7 cellular contexts compared by ENCODE assay signal in the genomic region with DNA sequence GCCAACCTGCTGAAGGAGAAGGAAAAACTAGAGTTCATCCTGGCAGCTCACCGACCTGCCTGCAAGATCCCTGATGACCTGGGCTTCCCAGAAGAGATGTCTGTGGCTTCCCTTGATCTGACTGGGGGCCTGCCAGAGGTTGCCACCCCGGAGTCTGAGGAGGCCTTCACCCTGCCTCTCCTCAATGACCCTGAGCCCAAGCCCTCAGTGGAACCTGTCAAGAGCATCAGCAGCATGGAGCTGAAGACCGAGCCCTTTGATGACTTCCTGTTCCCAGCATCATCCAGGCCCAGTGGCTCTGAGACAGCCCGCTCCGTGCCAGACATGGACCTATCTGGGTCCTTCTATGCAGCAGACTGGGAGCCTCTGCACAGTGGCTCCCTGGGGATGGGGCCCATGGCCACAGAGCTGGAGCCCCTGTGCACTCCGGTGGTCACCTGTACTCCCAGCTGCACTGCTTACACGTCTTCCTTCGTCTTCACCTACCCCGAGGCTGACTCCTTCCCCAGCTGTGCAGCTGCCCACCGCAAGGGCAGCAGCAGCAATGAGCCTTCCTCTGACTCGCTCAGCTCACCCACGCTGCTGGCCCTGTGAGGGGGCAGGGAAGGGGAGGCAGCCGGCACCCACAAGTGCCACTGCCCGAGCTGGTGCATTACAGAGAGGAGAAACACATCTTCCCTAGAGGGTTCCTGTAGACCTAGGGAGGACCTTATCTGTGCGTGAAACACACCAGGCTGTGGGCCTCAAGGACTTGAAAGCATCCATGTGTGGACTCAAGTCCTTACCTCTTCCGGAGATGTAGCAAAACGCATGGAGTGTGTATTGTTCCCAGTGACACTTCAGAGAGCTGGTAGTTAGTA. TPM values are rescaled to one million over a fixed set of nuclear protein-coding genes. Genes with fewer than 3 reads are reported as not detected.
DNase-seq lines count a peak whose midpoint lies in the region; ATAC-seq, FAIRE-seq and TF ChIP-seq lines count a peak whose summit lies in the region.

No MANE protein-coding gene starts in this region.

- FAIRE-seq in keratinocyte (lab: Jason Lieb, UNC), result no peak

- no peak overlapping the region for H3K27ac Mint-ChIP-seq in stimulated activated memory B cell treated with anti-CD40 and anti-IgM and Interleukin-4, amounts not matched to agents 10 μg/mL and 1 μg/mL and 100 μg/mL, for 72 hours

- peaks cover 9 to 19% of the 10 kb centered on the region in 2 experiments for H3K36me3 ChIP-seq in keratinocyte (ENCODE audit: control insufficient read depth in 2 of 2, extremely low read depth in 1 of 2, insufficient read depth in 2 of 2, low read length in 2 of 2)

- TF ChIP-seq CTCF in astrocyte of the cerebellum (IDR thresholded peaks at IDR 0.05; ENCODE audit: low read depth, low read length, missing control alignments), result no peak
- no peak for TF ChIP-seq CTCF in keratinocyte (optimal IDR thresholded peaks at IDR 0.05 in 1 of 3, IDR thresholded peaks at IDR 0.05 in 1 of 3, conservative IDR thresholded peaks at IDR 0.05 in 1 of 3; ENCODE audit: extremely low read depth in 1 of 3, insufficient read depth in 2 of 3, low read length in 3 of 3)

- peak overlapping the region; percentile 33 for H3K4me3 Mint-ChIP-seq in stimulated activated memory B cell treated with anti-CD40 and anti-IgM and Interleukin-4, amounts not matched to agents 10 μg/mL and 1 μg/mL and 100 μg/mL, for 72 hours

- H3K27me3 ChIP-seq in keratinocyte (ENCODE audit: control insufficient read depth, extremely low read depth, insufficient read depth, low read length), result no peaks in the 10 kb centered on the region

- peak overlapping the region; percentile 79 for H3K4me2 ChIP-seq in keratinocyte (ENCODE audit: control insufficient read depth, extremely low read depth, insufficient read depth, low read depth, low read length)

- H3K27me3 Mint-ChIP-seq in stimulated activated memory B cell treated with anti-CD40 and anti-IgM and Interleukin-4, amounts not matched to agents 10 μg/mL and 1 μg/mL and 100 μg/mL, for 72 hours, result peaks cover 60% of the 10 kb centered on the region

- no peak overlapping the region for H3K27ac ChIP-seq in keratinocyte (ENCODE audit: control insufficient read depth, insufficient read depth, low read length)

- peaks cover 37% of the 10 kb centered on the region for H3K4me1 Mint-ChIP-seq in stimulated activated memory B cell treated with anti-CD40 and anti-IgM and Interleukin-4, amounts not matched to agents 10 μg/mL and 1 μg/mL and 100 μg/mL, for 72 hours

- DNase-seq in astrocyte of the cerebellum (ENCODE audit: low read depth) (no peak), keratinocyte (ENCODE audit: low read depth, low spot score) (no peak), NK-92 (lab: John Stamatoyannopoulos, UW; ENCODE audit: unreplicated experiment) (no peak), COR-L47 (lab: John Stamatoyannopoulos, UW) (no peak), islet precursor cell (no peak)

- dilution Hi-C loops in keratinocyte (cut with MboI; ENCODE audit: extremely low pct_ligation_motif_present, low sequenced_read_pairs), result no loop called here

- H3K4me3 ChIP-seq in astrocyte of the cerebellum (ENCODE audit: low read depth, low read length) (peak overlapping the region; percentile 97), keratinocyte (ENCODE audit: control insufficient read depth in 2 of 3, extremely low read depth in 1 of 3, insufficient read depth in 2 of 3, low read depth in 1 of 3, low read length in 3 of 3) (peak overlapping the region in 1 of 3 experiments; percentile 88)

- H3K9me3 ChIP-seq in keratinocyte (ENCODE audit: control insufficient read depth, low read depth, low read length), result no peaks in the 10 kb centered on the region

- H3K4me1 ChIP-seq in keratinocyte (ENCODE audit: control insufficient read depth, extremely low read depth, insufficient read depth, low read length), result peaks cover 24% of the 10 kb centered on the region

- H3K79me2 ChIP-seq in keratinocyte (ENCODE audit: control insufficient read depth, insufficient read depth, low read length), result peaks cover 12% of the 10 kb centered on the region

- peaks cover 2% of the 10 kb centered on the region for H3K9me1 ChIP-seq in keratinocyte (ENCODE audit: control insufficient read depth, extremely low read depth, insufficient read depth, low read length)

- peaks cover 19% of the 10 kb centered on the region for H3K36me3 Mint-ChIP-seq in stimulated activated memory B cell treated with anti-CD40 and anti-IgM and Interleukin-4, amounts not matched to agents 10 μg/mL and 1 μg/mL and 100 μg/mL, for 72 hours

- in situ Hi-C loops in astrocyte of the cerebellum (cut with HindIII; ENCODE audit: low sequenced_read_pairs), result no loop called here

- no peaks in the 10 kb centered on the region for H3K9me3 Mint-ChIP-seq in stimulated activated memory B cell treated with anti-CD40 and anti-IgM and Interleukin-4, amounts not matched to agents 10 μg/mL and 1 μg/mL and 100 μg/mL, for 72 hours

- H3K9ac ChIP-seq in keratinocyte (ENCODE audit: control insufficient read depth, extremely low read depth, insufficient read depth, low read length), result peak overlapping the region; percentile 43

- H2AFZ ChIP-seq in keratinocyte (ENCODE audit: control insufficient read depth, low read length), result no peak overlapping the region

- peaks cover 23% of the 10 kb centered on the region for H4K20me1 ChIP-seq in keratinocyte (ENCODE audit: control insufficient read depth, extremely low read depth, insufficient read depth, low read length)

- ATAC-seq in stimulated activated memory B cell treated with anti-CD40 and anti-IgM and Interleukin-4, amounts not matched to agents 10 μg/mL and 1 μg/mL and 100 μg/mL, for 72 hours, result no peak

TF ChIP-seq in PFSK-1, 5 proteins besides CTCF, POLR2A, EP300 and RAD21:
- no peak for TF ChIP-seq FOXP2 (optimal IDR thresholded peaks at IDR 0.05; ENCODE audit: borderline replicate concordance, extremely low read depth, extremely low read length, insufficient read depth)
- no peak for TF ChIP-seq TAF1 (IDR thresholded peaks at IDR 0.05; ENCODE audit: borderline replicate concordance, insufficient read depth, low read length)
- TF ChIP-seq, protein P1, sequence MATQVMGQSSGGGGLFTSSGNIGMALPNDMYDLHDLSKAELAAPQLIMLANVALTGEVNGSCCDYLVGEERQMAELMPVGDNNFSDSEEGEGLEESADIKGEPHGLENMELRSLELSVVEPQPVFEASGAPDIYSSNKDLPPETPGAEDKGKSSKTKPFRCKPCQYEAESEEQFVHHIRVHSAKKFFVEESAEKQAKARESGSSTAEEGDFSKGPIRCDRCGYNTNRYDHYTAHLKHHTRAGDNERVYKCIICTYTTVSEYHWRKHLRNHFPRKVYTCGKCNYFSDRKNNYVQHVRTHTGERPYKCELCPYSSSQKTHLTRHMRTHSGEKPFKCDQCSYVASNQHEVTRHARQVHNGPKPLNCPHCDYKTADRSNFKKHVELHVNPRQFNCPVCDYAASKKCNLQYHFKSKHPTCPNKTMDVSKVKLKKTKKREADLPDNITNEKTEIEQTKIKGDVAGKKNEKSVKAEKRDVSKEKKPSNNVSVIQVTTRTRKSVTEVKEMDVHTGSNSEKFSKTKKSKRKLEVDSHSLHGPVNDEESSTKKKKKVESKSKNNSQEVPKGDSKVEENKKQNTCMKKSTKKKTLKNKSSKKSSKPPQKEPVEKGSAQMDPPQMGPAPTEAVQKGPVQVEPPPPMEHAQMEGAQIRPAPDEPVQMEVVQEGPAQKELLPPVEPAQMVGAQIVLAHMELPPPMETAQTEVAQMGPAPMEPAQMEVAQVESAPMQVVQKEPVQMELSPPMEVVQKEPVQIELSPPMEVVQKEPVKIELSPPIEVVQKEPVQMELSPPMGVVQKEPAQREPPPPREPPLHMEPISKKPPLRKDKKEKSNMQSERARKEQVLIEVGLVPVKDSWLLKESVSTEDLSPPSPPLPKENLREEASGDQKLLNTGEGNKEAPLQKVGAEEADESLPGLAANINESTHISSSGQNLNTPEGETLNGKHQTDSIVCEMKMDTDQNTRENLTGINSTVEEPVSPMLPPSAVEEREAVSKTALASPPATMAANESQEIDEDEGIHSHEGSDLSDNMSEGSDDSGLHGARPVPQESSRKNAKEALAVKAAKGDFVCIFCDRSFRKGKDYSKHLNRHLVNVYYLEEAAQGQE (IDR thresholded peaks at IDR 0.05; ENCODE audit: insufficient read depth in 1 of 2, low read depth in 2 of 2, low read length in 2 of 2), result no peak
- TF ChIP-seq SIN3A (IDR thresholded peaks at IDR 0.05; ENCODE audit: borderline replicate concordance, insufficient read depth, low read length), result no peak
- 0 out of 2 replicates have a peak, but pooled peaks have one; percentile 46 for TF ChIP-seq POLR2AphosphoS5 (IDR thresholded peaks at IDR 0.05; ENCODE audit: low read depth, low read length)

RNA-seq across cellular contexts. Expression of a gene that starts 2.4 kb away (rescaled TPM):
- polyA plus RNA-seq in PFSK-1 (2012; ENCODE audit: insufficient read length, low read depth), result 52.1 TPM
- polyA plus RNA-seq in keratinocyte, result 29.2 to 141 TPM (median 121 TPM) in 3 replicates
- polyA plus RNA-seq in keratinocyte (2011; ENCODE audit: low read depth), result 203 TPM
- polyA plus RNA-seq in keratinocyte (2011; cell fraction: cytosol; rRNA removed), result 59.7 and 69.9 TPM in 2 replicates
- 468 and 530 TPM in 2 replicates for polyA plus RNA-seq in keratinocyte (2011; cell fraction: nucleus; rRNA removed)
- polyA plus RNA-seq in keratinocyte (2012; ENCODE audit: low replicate concordance), result 11.9 and 76.3 TPM in 2 replicates
- polyA minus RNA-seq in keratinocyte, result 33.5 to 179 TPM (median 146 TPM) in 3 replicates
- 174 TPM for polyA minus RNA-seq in keratinocyte (2011; cell fraction: cytosol; rRNA and poly(A)+ RNA removed)
- polyA minus RNA-seq in keratinocyte (2011; cell fraction: nucleus; rRNA and poly(A)+ RNA removed), result 415 and 474 TPM in 2 replicates
